Comparison of ENCODE assay signal across 8 cellular contexts in genomic region chr17:7239091-7240027, GRCh38. TPM values are rescaled to one million over a fixed set of nuclear protein-coding genes. Genes with fewer than 3 reads are reported as not detected.
DNase-seq lines count a peak whose midpoint lies in the region; ATAC-seq, FAIRE-seq and TF ChIP-seq lines count a peak whose summit lies in the region.

Gene PHF23 (minus strand): TSS chr17:7239457. CDS start chr17:7239279, 178 bp downstream.

- intact Hi-C loops in T-helper 2 cell treated with Interferon-gamma antibody and Interleukin-4, amounts not matched to agents 100 ng/mL and 5 ng/mL, for 36 hours (cut with micrococcal nuclease): loop anchor here (1.0 to 10.0 kb wide), 7 partner anchors 13 to 915 kb away; partner anchors contain the start of genes CYB5D1, EIF5A, ELP5 and NAA38
- intact Hi-C loops in left ventricle myocardium superior (cut with micrococcal nuclease) (no loop called here), prostate gland (cut with DNase I) (loop anchor here (10.0 kb wide), 1 partner anchor 595 kb away; the partner anchor contains the start of gene KDM6B)

- H3K4me1 ChIP-seq in prostate gland (replicated peaks) (peaks cover 18% of the 10 kb centered on the region), urinary bladder (ENCODE audit: insufficient read depth) (no peaks in the 10 kb centered on the region)

- under 1% methylated on average over 70 of the region's 72 CpGs for WGBS in prostate gland
- WGBS in urinary bladder: 1% methylated on average over 72 of the region's 72 CpGs

- H3K9me3 ChIP-seq in prostate gland: no peaks in the 10 kb centered on the region

- H3K27me3 ChIP-seq in prostate gland (replicated peaks; ENCODE audit: insufficient read depth): no peaks in the 10 kb centered on the region

- ATAC-seq in HG02885 (IDR thresholded peaks at IDR 0.05; ENCODE audit: poor library complexity, unreplicated experiment): peak; percentile 61
- peak; percentile 75 for ATAC-seq in left ventricle myocardium superior

- TF ChIP-seq CTCF in prostate gland (IDR thresholded peaks at IDR 0.05): peak in 3 of 4 experiments; percentile 27 to 78 (median 33)

- DNase-seq in GM12892 (ENCODE audit: insufficient read length): peak; percentile 97
- peak; percentile 93 for DNase-seq in NCI-H187 treated with DMSO at 0.1 percent for 48 hours (lab: John Stamatoyannopoulos, UW)
- peak; percentile 91 to 100 (median 99) for DNase-seq in anterior cingulate cortex (lab: John Stamatoyannopoulos, UW)
- peak; percentile 99 for DNase-seq in left ventricle myocardium superior
- peak; percentile 99 for DNase-seq in prostate gland (ENCODE audit: low spot score)

- peak within 1 kb of the TSS; percentile 94 to 100 for H3K4me3 ChIP-seq in prostate gland
- H3K4me3 ChIP-seq in urinary bladder (ENCODE audit: low read depth, low read length): peak within 1 kb of the TSS; percentile 92

- TF ChIP-seq POLR2A in GM12892 (IDR thresholded peaks at IDR 0.05; ENCODE audit: low read depth, low read length): peak; percentile 54; the same call in 1 of the 2 replicates
- peak; percentile 89 for TF ChIP-seq POLR2A in prostate gland (IDR thresholded peaks at IDR 0.05)

- peak; percentile 94 for FAIRE-seq in GM12892 (lab: Jason Lieb, UNC)

- H3K27ac ChIP-seq in prostate gland (peak within 1 kb of the TSS; percentile 98 to 99), urinary bladder (ENCODE audit: low read depth) (peak within 1 kb of the TSS; percentile 97)

- H3K36me3 ChIP-seq in prostate gland (peaks cover 0 to 10% of the 10 kb centered on the region in 2 donors), urinary bladder (ENCODE audit: insufficient read depth) (no peaks in the 10 kb centered on the region)

RNA-seq across cellular contexts. Expression of gene PHF23, which starts in this region (rescaled TPM):
- 20.0 TPM for polyA plus RNA-seq in GM12892 (2012; ENCODE audit: missing spikeins)
- 53.4 and 55.1 TPM in 2 replicates for total RNA-seq in T-helper 2 cell treated with Interferon-gamma antibody and Interleukin-4, amounts not matched to agents 100 ng/mL and 5 ng/mL, for 36 hours
- total RNA-seq in left ventricle myocardium superior: 29.4 TPM
- 10 to 100 TPM; 41.2 to 92.5 TPM for total RNA-seq in prostate gland
- total RNA-seq in urinary bladder: 18.8 TPM
- 39.0 TPM for polyA plus RNA-seq in urinary bladder

Comparison
In these comparisons a context has a peak if more than half of its experiments do, and no peak if none do; other contexts are left out.
1. Peak in every context shown above with its lines: DNase-seq, ATAC-seq, H3K4me3 ChIP-seq and H3K27ac ChIP-seq.